ENCODE assay signal across 31 cellular contexts in genomic region chr15:69018951-69019350, GRCh38. TPM values are rescaled to one million over a fixed set of nuclear protein-coding genes. Genes with fewer than 3 reads are reported as not detected.
"Had no signal": no experiment of that assay in that cellular context is flagged by ENCODE, and none has a peak within 500 bp of the region (broad histone marks: within the 10 kb centered on the region; RNA-seq: fewer than 3 reads in every experiment).

No MANE protein-coding gene starts in this region.

- H3K27me3 ChIP-seq: ovary, right lobe of liver, sigmoid colon, thyroid gland, tibial nerve, upper lobe of right lung, uterus had no signal

- H3K4me1 ChIP-seq: psoas muscle, right lobe of liver, sigmoid colon, stomach, thyroid gland, tibial nerve, upper lobe of right lung, uterus had no signal

- H3K4me3 Mint-ChIP-seq: naive thymus-derived CD8-positive, alpha-beta T cell; natural killer cell treated with Interleukin-12 subunit alpha and Interleukin-12 subunit beta and Interleukin-15 and Interleukin-18, amount 100 ng/mL, for 72 hours; nephron progenitor cell; neural crest cell; stimulated activated effector memory CD8-positive, alpha-beta T cell treated with anti-CD3 and anti-CD28 coated beads, Interleukin-12 subunit alpha, Interleukin-12 subunit beta, amount 100 ng/mL, for 72 hours; stimulated activated naive B cell treated with anti-CD40 and anti-IgM and Interleukin-4, amounts not matched to agents 10 μg/mL and 1 μg/mL and 100 μg/mL, for 72 hours; stimulated activated naive CD8-positive, alpha-beta T cell treated with anti-CD3 and anti-CD28 coated beads, Interleukin-15, Interleukin-2, amounts not matched to agents 100 ng/mL and 50 ng/mL, for 24 hours; type B pancreatic cell had no signal

- H3K36me3 Mint-ChIP-seq: naive thymus-derived CD8-positive, alpha-beta T cell; natural killer cell treated with Interleukin-12 subunit alpha and Interleukin-12 subunit beta and Interleukin-15 and Interleukin-18, amount 100 ng/mL, for 72 hours; stimulated activated effector memory CD8-positive, alpha-beta T cell treated with anti-CD3 and anti-CD28 coated beads, Interleukin-12 subunit alpha, Interleukin-12 subunit beta, amount 100 ng/mL, for 72 hours; stimulated activated naive B cell treated with anti-CD40 and anti-IgM and Interleukin-4, amounts not matched to agents 10 μg/mL and 1 μg/mL and 100 μg/mL, for 72 hours; type B pancreatic cell had no signal

- H3K9me3 Mint-ChIP-seq: naive thymus-derived CD8-positive, alpha-beta T cell; natural killer cell treated with Interleukin-12 subunit alpha and Interleukin-12 subunit beta and Interleukin-15 and Interleukin-18, amount 100 ng/mL, for 72 hours; nephron progenitor cell; neural crest cell; stimulated activated effector memory CD8-positive, alpha-beta T cell treated with anti-CD3 and anti-CD28 coated beads, Interleukin-12 subunit alpha, Interleukin-12 subunit beta, amount 100 ng/mL, for 72 hours; stimulated activated naive B cell treated with anti-CD40 and anti-IgM and Interleukin-4, amounts not matched to agents 10 μg/mL and 1 μg/mL and 100 μg/mL, for 72 hours; stimulated activated naive CD8-positive, alpha-beta T cell treated with anti-CD3 and anti-CD28 coated beads, Interleukin-15, Interleukin-2, amounts not matched to agents 100 ng/mL and 50 ng/mL, for 24 hours; type B pancreatic cell had no signal

- H3K4me3 ChIP-seq: ovary, psoas muscle, right lobe of liver, sigmoid colon, stomach, thoracic aorta, thyroid gland, tibial nerve, upper lobe of right lung, uterus had no signal

- H3K4me1 Mint-ChIP-seq: naive thymus-derived CD8-positive, alpha-beta T cell; neural crest cell; stimulated activated effector memory CD8-positive, alpha-beta T cell treated with anti-CD3 and anti-CD28 coated beads, Interleukin-12 subunit alpha, Interleukin-12 subunit beta, amount 100 ng/mL, for 72 hours; stimulated activated naive B cell treated with anti-CD40 and anti-IgM and Interleukin-4, amounts not matched to agents 10 μg/mL and 1 μg/mL and 100 μg/mL, for 72 hours had no signal

- H3K36me3 ChIP-seq: neutrophil, ovary, right lobe of liver, sigmoid colon, stomach, thoracic aorta, thyroid gland, tibial nerve, upper lobe of right lung, uterus had no signal

- ATAC-seq: naive thymus-derived CD8-positive, alpha-beta T cell; natural killer cell treated with Interleukin-12 subunit alpha and Interleukin-12 subunit beta and Interleukin-15 and Interleukin-18, amount 100 ng/mL, for 72 hours; psoas muscle; right cardiac atrium; right lobe of liver; stimulated activated effector memory CD8-positive, alpha-beta T cell treated with anti-CD3 and anti-CD28 coated beads, Interleukin-12 subunit alpha, Interleukin-12 subunit beta, amount 100 ng/mL, for 72 hours; stimulated activated naive B cell treated with anti-CD40 and anti-IgM and Interleukin-4, amounts not matched to agents 10 μg/mL and 1 μg/mL and 100 μg/mL, for 72 hours; upper lobe of right lung had no signal

- DNase-seq: naive thymus-derived CD8-positive, alpha-beta T cell; nephron progenitor cell; nucleus accumbens; ovary; posterior cingulate gyrus; psoas muscle; right cardiac atrium; right lobe of liver; sigmoid colon; small intestine; stimulated activated CD4-positive, alpha-beta T cell treated with anti-CD3 and anti-CD28 coated beads, Interleukin-15, amount 100 ng/mL, for 24 hours; stimulated activated CD4-positive, alpha-beta T cell treated with anti-CD3 and anti-CD28 coated beads, Interleukin-2, amount 100 ng/mL, for 24 hours; stimulated activated CD4-positive, alpha-beta T cell treated with anti-CD3 and anti-CD28 coated beads, Interleukin-2, amount 100 ng/mL, for 48 hours; stimulated activated CD4-positive, alpha-beta T cell treated with anti-CD3 and anti-CD28 coated beads, Interleukin-4, amount 100 ng/mL, for 24 hours; stimulated activated naive B cell treated with anti-CD40 and anti-IgM and Interleukin-4, amounts not matched to agents 10 μg/mL and 1 μg/mL and 100 μg/mL, for 72 hours; stimulated activated naive CD4-positive, alpha-beta T cell treated with Interleukin-2 at 50 U/mL for 16 hours; stomach; thyroid gland; upper lobe of right lung; uterus had no signal

- H3K27ac ChIP-seq: neutrophil, ovary, parathyroid adenoma, psoas muscle, right lobe of liver, sigmoid colon, stomach, thoracic aorta, thyroid gland, tibial nerve, upper lobe of right lung, uterus had no signal

- H3K9me3 ChIP-seq: neutrophil, ovary, psoas muscle, right lobe of liver, sigmoid colon, stomach, thoracic aorta, thyroid gland, tibial nerve, upper lobe of right lung, uterus had no signal

- H3K27ac Mint-ChIP-seq: naive thymus-derived CD8-positive, alpha-beta T cell; natural killer cell treated with Interleukin-12 subunit alpha and Interleukin-12 subunit beta and Interleukin-15 and Interleukin-18, amount 100 ng/mL, for 72 hours; nephron progenitor cell; progenitor cell of endocrine pancreas; stimulated activated effector memory CD8-positive, alpha-beta T cell treated with anti-CD3 and anti-CD28 coated beads, Interleukin-12 subunit alpha, Interleukin-12 subunit beta, amount 100 ng/mL, for 72 hours; stimulated activated naive B cell treated with anti-CD40 and anti-IgM and Interleukin-4, amounts not matched to agents 10 μg/mL and 1 μg/mL and 100 μg/mL, for 72 hours; stimulated activated naive CD8-positive, alpha-beta T cell treated with anti-CD3 and anti-CD28 coated beads, Interleukin-15, Interleukin-2, amounts not matched to agents 100 ng/mL and 50 ng/mL, for 24 hours; type B pancreatic cell had no signal

RNA-seq across cellular contexts. Expression of gene NOX5, which starts 4.5 kb away (rescaled TPM):
- total RNA-seq: natural killer cell treated with Interleukin-12 subunit alpha and Interleukin-12 subunit beta and Interleukin-15 and Interleukin-18, amount 100 ng/mL, for 72 hours; neural crest cell; progenitor cell of endocrine pancreas; temporal lobe had no signal
- polyA plus RNA-seq: naive thymus-derived CD8-positive, alpha-beta T cell had no signal
